13 cellular contexts compared by ENCODE assay signal in genomic region chr11:952406-953385, GRCh38. TPM values are rescaled to one million over a fixed set of nuclear protein-coding genes. Genes with fewer than 3 reads are reported as not detected.
DNase-seq lines count a peak whose midpoint lies in the region; ATAC-seq and TF ChIP-seq lines count a peak whose summit lies in the region.
"Had no signal": no experiment of that assay in that cellular context is flagged by ENCODE, and none has a peak within 500 bp of the region (broad histone marks: within the 10 kb centered on the region; RNA-seq: fewer than 3 reads in every experiment).

No MANE protein-coding gene starts in this region.

- TF ChIP-seq CTCF in WTC11 (IDR thresholded peaks at IDR 0.05) (no peak), heart left ventricle (IDR thresholded peaks at IDR 0.05) (no peak), neural progenitor cell (IDR thresholded peaks at IDR 0.05) (no peak)

- H3K4me3 Mint-ChIP-seq in WTC11 = no peak overlapping the region
- peak overlapping the region; percentile 19 for H3K4me3 Mint-ChIP-seq in neural progenitor cell
- H3K4me3 Mint-ChIP-seq: memory B cell had no signal

- H3K79me2 ChIP-seq in neural progenitor cell (ENCODE audit: low read depth) = peaks cover 97% of the 10 kb centered on the region

- H3K4me1 ChIP-seq in heart left ventricle (peaks cover 0 to 32% (median 9%) of the 10 kb centered on the region in 12 donors), neural progenitor cell (peaks cover 23% of the 10 kb centered on the region)

- H3K36me3 ChIP-seq in heart left ventricle = peaks cover 0 to 35% (median 4%) of the 10 kb centered on the region in 9 donors
- H3K36me3 ChIP-seq in neural progenitor cell = no peaks in the 10 kb centered on the region

- no peak overlapping the region for H2AFZ ChIP-seq in neural progenitor cell (replicated peaks)

- H3K27me3 ChIP-seq in heart left ventricle = no peaks in the 10 kb centered on the region
- H3K27me3 ChIP-seq in neural progenitor cell = no peaks in the 10 kb centered on the region

- DNase-seq in DMS53 (lab: John Stamatoyannopoulos, UW) (peak; percentile 85), WTC11 (ENCODE audit: low spot score) (no peak), heart left ventricle (peak in 1 of 5 donors; percentile 20), neural progenitor cell (ENCODE audit: low spot score) (peak; percentile 45)
- DNase-seq: activated T-cell treated with anti-CD3 and anti-CD28 coated beads, Interleukin-2, amount 50 U/mL, for 48 hours; DMS79; NCI-H2227 treated with DMSO at 0.1 percent for 48 hours; stimulated activated CD4-positive, alpha-beta T cell treated with anti-CD3 and anti-CD28 coated beads, Interleukin-4, amount 100 ng/mL, for 4 hours had no signal

- ATAC-seq in WTC11 (peak; percentile 33), heart left ventricle (peak in 3 of 4 donors; percentile 53 to 72 (median 61)), GM21528 (IDR thresholded peaks at IDR 0.05; ENCODE audit: low FRiP score, unreplicated experiment) (no peak), HG02870 (IDR thresholded peaks at IDR 0.05; ENCODE audit: unreplicated experiment) (no peak), HG03439 (IDR thresholded peaks at IDR 0.05; ENCODE audit: unreplicated experiment) (no peak)
- no peak for ATAC-seq in activated CD4-positive, CD25-positive, alpha-beta regulatory T cell treated with anti-CD3 and anti-CD28 coated beads, Interleukin-2, amount 50 U/mL, for 24 hours

- H3K9me3 ChIP-seq in heart left ventricle = peaks cover 0 to 17% (median 8%) of the 10 kb centered on the region in 12 donors
- H3K9me3 ChIP-seq in neural progenitor cell (ENCODE audit: low read depth) = no peaks in the 10 kb centered on the region

- H3F3A ChIP-seq in neural progenitor cell (ENCODE audit: low read depth) = peaks cover 15% of the 10 kb centered on the region

- H3K4me1 Mint-ChIP-seq in WTC11 = peaks cover 50% of the 10 kb centered on the region
- H3K4me1 Mint-ChIP-seq in neural progenitor cell = peaks cover 42% of the 10 kb centered on the region

- TF ChIP-seq POLR2A in heart left ventricle (IDR thresholded peaks at IDR 0.05) = no peak

- WGBS in heart left ventricle, 4 donors = 77 to 79% (median 78%) methylated on average over 18 of the region's 18 CpGs

- peak overlapping the region; percentile 78 for H3K27ac Mint-ChIP-seq in WTC11
- peak overlapping the region; percentile 91 for H3K27ac Mint-ChIP-seq in neural progenitor cell
- H3K27ac Mint-ChIP-seq: memory B cell had no signal

- H3K9me3 Mint-ChIP-seq in WTC11 (peaks cover 9% of the 10 kb centered on the region; the same call in 1 of the 2 replicates), neural progenitor cell (peaks cover 16% of the 10 kb centered on the region)

- no peak overlapping the region for H3K9ac ChIP-seq in neural progenitor cell

- CTCF ChIA-PET in WTC11 (lab: Charles Lee) = interaction anchor here (0.6 to 1.3 kb wide), 3 partner anchors 8 to 104 kb away, joined by 3 to 5 read pairs (median 4); no protein-coding TSS in a partner anchor

- peaks cover 51% of the 10 kb centered on the region for H4K20me1 ChIP-seq in neural progenitor cell (ENCODE audit: low read depth)

- intact Hi-C loops in heart left ventricle (cut with DNase I) = no loop called here

- H3K27ac ChIP-seq in heart left ventricle (no peak overlapping the region), neural progenitor cell (peak overlapping the region; percentile 65)

- H3K36me3 Mint-ChIP-seq in WTC11 = peaks cover 27% of the 10 kb centered on the region
- peaks cover 25% of the 10 kb centered on the region for H3K36me3 Mint-ChIP-seq in neural progenitor cell

- H3K4me3 ChIP-seq in heart left ventricle (no peak overlapping the region), neural progenitor cell (no peak overlapping the region)

- H3K4me2 ChIP-seq in neural progenitor cell = peak overlapping the region; percentile 14

- H3K27me3 Mint-ChIP-seq in WTC11 (ENCODE audit: low read depth) = no peaks in the 10 kb centered on the region
- peaks cover 5% of the 10 kb centered on the region for H3K27me3 Mint-ChIP-seq in neural progenitor cell (ENCODE audit: insufficient read depth, low read depth)
- H3K27me3 Mint-ChIP-seq: memory B cell had no signal

- POLR2A ChIA-PET in WTC11 (lab: Charles Lee) = no interaction called here

TF ChIP-seq in WTC11, 78 proteins besides CTCF, POLR2A, EP300 and RAD21:
- TF ChIP-seq ZMAT4 (CRISPR knock-in tag; IDR thresholded peaks at IDR 0.05) = no peak
- peak; percentile 90 for TF ChIP-seq GABPB1 (CRISPR knock-in tag; IDR thresholded peaks at IDR 0.05)
- no peak for TF ChIP-seq ATF6 (CRISPR knock-in tag; IDR thresholded peaks at IDR 0.05)

RNA-seq across cellular contexts. Expression of gene AP2A2, which starts 27.0 kb away (rescaled TPM):
- total RNA-seq in WTC11 (2021) (47.1 to 52.3 TPM (median 51.0 TPM) in 3 replicates), heart left ventricle (10 to 100 TPM; 30.2 to 71.4 (median 40.0) TPM), neural progenitor cell (ENCODE audit: low replicate concordance) (50.4 and 67.5 TPM in 2 replicates)
- 10 to 100 TPM; 20.4 to 28.7 TPM for polyA plus RNA-seq in heart left ventricle

RNA-seq across cellular contexts. Expression of gene CHID1, which starts 42.1 kb away (rescaled TPM):
- total RNA-seq in WTC11 (2021) (92.8 to 99.6 TPM (median 94.2 TPM) in 3 replicates), heart left ventricle (10 to 100 TPM; 42.0 to 87.7 (median 58.9) TPM), neural progenitor cell (ENCODE audit: low replicate concordance) (56.6 and 62.9 TPM in 2 replicates)
- 10 to 100 TPM; 30.8 to 55.3 TPM for polyA plus RNA-seq in heart left ventricle

Comparison
In these comparisons a context has a peak if more than half of its experiments do, and no peak if none do; other contexts are left out.
1. ATAC-seq: peak in WTC11 (single experiment) and heart left ventricle (3 of 4); none in GM21528 (single experiment), HG02870 (single experiment), activated CD4-positive, CD25-positive, alpha-beta regulatory T cell treated with anti-CD3 and anti-CD28 coated beads, Interleukin-2, amount 50 U/mL, for 24 hours (0 of 2) and HG03439 (single experiment).